ENCODE assay signal across 8 cellular contexts in the genomic region with DNA sequence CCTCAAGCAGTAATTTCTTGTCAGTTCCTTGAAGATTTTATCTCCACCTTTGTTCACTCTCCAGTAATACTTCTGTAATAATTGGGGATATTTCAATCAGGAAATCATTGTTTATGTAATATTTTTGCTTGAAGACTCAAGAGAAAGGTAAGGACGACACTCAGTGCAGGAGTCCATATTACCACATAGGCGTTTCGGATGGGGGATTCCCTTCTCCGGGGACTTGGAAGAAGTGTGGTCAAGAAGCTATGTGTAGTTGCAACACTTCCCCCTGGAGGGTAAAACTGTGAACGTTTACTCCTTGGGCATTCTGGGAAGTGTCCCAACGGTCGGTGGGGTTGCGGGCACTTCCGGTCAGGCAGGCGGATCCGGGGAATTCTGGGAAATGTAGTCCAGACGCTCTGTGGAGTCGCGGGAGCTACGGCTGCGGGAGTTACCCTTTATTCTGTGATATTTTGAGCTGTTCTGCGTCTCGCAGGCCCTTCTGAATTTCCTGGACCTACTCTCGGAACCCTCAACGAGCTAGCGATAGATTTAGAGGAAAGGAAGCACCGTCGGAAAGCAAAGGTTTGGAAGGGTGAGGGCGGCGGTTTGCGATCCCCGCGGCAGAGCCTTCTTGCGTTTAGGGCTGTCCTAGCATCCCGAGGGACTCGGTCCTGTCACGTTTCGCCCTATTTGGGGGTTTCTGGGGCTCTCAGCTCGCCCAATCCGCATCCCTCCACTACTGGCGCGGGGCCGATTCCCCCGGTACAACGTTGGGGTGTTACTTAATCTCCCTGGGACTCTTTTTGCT. TPM values are rescaled to one million over a fixed set of nuclear protein-coding genes. Genes with fewer than 3 reads are reported as not detected.
DNase-seq lines count a peak whose midpoint lies in the region; ATAC-seq, FAIRE-seq and TF ChIP-seq lines count a peak whose summit lies in the region.

A gene (plus strand): TSS at position 395 of the 793 bp plus-strand sequence. CDS start 11,499 bp downstream, outside the sequence.

- DNase-seq in Caco-2 (peak; percentile 94 to 95), HTR-8/SVneo (ENCODE audit: insufficient read length, low spot score) (peak; percentile 96), esophagus muscularis mucosa (ENCODE audit: extremely low spot score) (peak; percentile 95)
- DNase-seq in activated T-cell treated with anti-CD3 and anti-CD28 coated beads, Interleukin-2, amount 50 U/mL, for 1 hour, result peak; percentile 40
- peak; percentile 32 for DNase-seq in stimulated activated CD8-positive, alpha-beta memory T cell treated with anti-CD3 and anti-CD28 coated beads, Interleukin-7, amount 100 ng/mL, for 24 hours (ENCODE audit: low read depth)

- H3K4me3 ChIP-seq in Caco-2 (ENCODE audit: low read depth, low read length) (peak within 1 kb of the TSS; percentile 58), OCI-LY1 (ENCODE audit: low read depth, low read length, poor library complexity, severe bottlenecking) (peak within 1 kb of the TSS; percentile 52), esophagus muscularis mucosa (peak within 1 kb of the TSS; percentile 63 to 74 (median 72)), mucosa of stomach (ENCODE audit: low read length) (peak within 1 kb of the TSS; percentile 92)

- H3K9me2 ChIP-seq in OCI-LY1 (ENCODE audit: low read depth, low read length), result no peaks in the 10 kb centered on the region

- CTCF ChIA-PET in Caco-2 (lab: Charles Lee), result interaction anchor here (0.7 to 1.2 kb wide), 4 partner anchors 16 to 214 kb away, joined by 3 to 6 read pairs (median 4); a partner anchor contains a TSS

- peaks cover 18% of the 10 kb centered on the region for H3K9me3 ChIP-seq in Caco-2
- peaks cover 7% of the 10 kb centered on the region for H3K9me3 ChIP-seq in OCI-LY1 (ENCODE audit: low read length)
- H3K9me3 ChIP-seq in esophagus muscularis mucosa, result peaks cover 0 to 42% (median 29%) of the 10 kb centered on the region in 4 donors
- H3K9me3 ChIP-seq in mucosa of stomach (ENCODE audit: control insufficient read depth, low read length), result no peaks in the 10 kb centered on the region

- peak within 1 kb of the TSS; percentile 100 for H3K4me3 Mint-ChIP-seq in Caco-2 (ENCODE audit: unreplicated experiment)

- peak within 1 kb of the TSS; percentile 75 for H2AFZ ChIP-seq in OCI-LY1 (ENCODE audit: low read length)

- TSS peak; percentile 64 for BruUV-seq in Caco-2 (replicated peaks; lab: Mats Ljungman, UMichigan)

- H3K4me1 Mint-ChIP-seq in Caco-2 (ENCODE audit: low read depth, unreplicated experiment), result no peaks in the 10 kb centered on the region

- intact Hi-C loops in Caco-2 (cut with micrococcal nuclease; ENCODE audit: unreplicated experiment) (loop anchor here (1.0 to 10.0 kb wide), 6 partner anchors 16 to 143 kb away; a partner anchor contains a TSS), esophagus muscularis mucosa (cut with DNase I) (loop anchor here (5.0 kb wide), 1 partner anchor 124 kb away; a partner anchor contains a TSS)

- H3K27ac ChIP-seq in OCI-LY1 (ENCODE audit: low read depth, low read length, poor library complexity, severe bottlenecking), result no peak within 1 kb of the TSS
- peak within 1 kb of the TSS; percentile 73 to 86 (median 80) for H3K27ac ChIP-seq in esophagus muscularis mucosa (replicated peaks in 1 of 4)

- no peaks in the 10 kb centered on the region for H3K4me1 ChIP-seq in Caco-2
- H3K4me1 ChIP-seq in OCI-LY1 (ENCODE audit: insufficient read depth, low read length, severe bottlenecking), result peaks cover 5% of the 10 kb centered on the region
- peaks cover 0 to 7% (median 1%) of the 10 kb centered on the region in 4 donors for H3K4me1 ChIP-seq in esophagus muscularis mucosa
- H3K4me1 ChIP-seq in mucosa of stomach (ENCODE audit: control insufficient read depth, insufficient read depth, low read length), result no peaks in the 10 kb centered on the region

- no peak for TF ChIP-seq POLR2A in esophagus muscularis mucosa (IDR thresholded peaks at IDR 0.05; ENCODE audit: low read depth)

- POLR2A ChIA-PET in Caco-2 (lab: Charles Lee), result interaction anchor here (0.5 to 1.2 kb wide), 5 partner anchors 11 to 214 kb away, joined by 3 to 10 read pairs (median 4); a partner anchor contains a TSS

- no peak within 1 kb of the TSS for H3K9ac ChIP-seq in OCI-LY1 (ENCODE audit: low read length)
- peak within 1 kb of the TSS; percentile 77 for H3K9ac ChIP-seq in mucosa of stomach (ENCODE audit: low read length)

- H3F3A ChIP-seq in OCI-LY1 (ENCODE audit: insufficient read depth, low read length), result no peaks in the 10 kb centered on the region

- FAIRE-seq in HTR-8/SVneo (lab: Jason Lieb, UNC), result peak; percentile 94

- peak; percentile 19 to 35 for TF ChIP-seq CTCF in Caco-2 (IDR thresholded peaks at IDR 0.05; ENCODE audit: insufficient read depth in 1 of 2, low read depth in 1 of 2, low read length in 1 of 2, severe bottlenecking in 1 of 2, unreplicated experiment in 1 of 2)
- TF ChIP-seq CTCF in OCI-LY1 (IDR thresholded peaks at IDR 0.05; ENCODE audit: low read length), result no peak; the same call in 1 of the 2 replicates
- peak; percentile 37 to 58 (median 57) for TF ChIP-seq CTCF in esophagus muscularis mucosa (IDR thresholded peaks at IDR 0.05)

- peaks cover 11% of the 10 kb centered on the region for H3K27me3 Mint-ChIP-seq in Caco-2 (ENCODE audit: insufficient read depth, unreplicated experiment)

- no peaks in the 10 kb centered on the region; the same call in 1 of the 2 replicates for H3K36me3 ChIP-seq in Caco-2 (ENCODE audit: control insufficient read depth, insufficient read depth, low read length)
- H3K36me3 ChIP-seq in OCI-LY1 (ENCODE audit: insufficient read depth, low read length), result no peaks in the 10 kb centered on the region
- H3K36me3 ChIP-seq in esophagus muscularis mucosa, result peaks cover 0 to 14% (median 7%) of the 10 kb centered on the region in 4 donors
- no peaks in the 10 kb centered on the region for H3K36me3 ChIP-seq in mucosa of stomach (ENCODE audit: control insufficient read depth, insufficient read depth, low read length)

- 1% methylated on average over 40 of the region's 40 CpGs for whole genome bisulfite sequencing in esophagus muscularis mucosa

- H3K9me3 Mint-ChIP-seq in Caco-2 (ENCODE audit: unreplicated experiment), result peaks cover 38% of the 10 kb centered on the region

- H3K4me2 ChIP-seq in OCI-LY1 (ENCODE audit: low read length), result peak within 1 kb of the TSS; percentile 67

- H4K20me1 ChIP-seq in OCI-LY1 (ENCODE audit: insufficient read depth, low read length), result no peaks in the 10 kb centered on the region

- peak within 1 kb of the TSS; percentile 93 for H3K27ac Mint-ChIP-seq in Caco-2 (ENCODE audit: unreplicated experiment)

- no peaks in the 10 kb centered on the region for H3K79me2 ChIP-seq in OCI-LY1 (ENCODE audit: insufficient read depth, low read length)

- peaks cover 10% of the 10 kb centered on the region for H3K36me3 Mint-ChIP-seq in Caco-2 (ENCODE audit: insufficient read depth, unreplicated experiment)

- no peak for TF ChIP-seq EP300 in esophagus muscularis mucosa (IDR thresholded peaks at IDR 0.05)

- no peaks in the 10 kb centered on the region for H3K27me3 ChIP-seq in Caco-2 (replicated peaks; ENCODE audit: control insufficient read depth, insufficient read depth, low read length)
- H3K27me3 ChIP-seq in OCI-LY1 (ENCODE audit: insufficient read depth, low read length), result no peaks in the 10 kb centered on the region
- H3K27me3 ChIP-seq in esophagus muscularis mucosa, result peaks cover 0 to 4% (median 0%) of the 10 kb centered on the region in 4 donors
- H3K27me3 ChIP-seq in mucosa of stomach (ENCODE audit: control insufficient read depth, insufficient read depth, low read length), result no peaks in the 10 kb centered on the region

- ATAC-seq in GM21360 (IDR thresholded peaks at IDR 0.05; ENCODE audit: unreplicated experiment), result peak; percentile 83

RNA-seq across cellular contexts. Expression of the gene that starts here (rescaled TPM):
- total RNA-seq in Caco-2 (2022) (4.3 and 6.2 TPM in 2 replicates), esophagus muscularis mucosa (1 to 10 TPM; 3.5 to 7.1 (median 5.2) TPM)

Comparison
In these comparisons a context has a peak if more than half of its experiments do, and no peak if none do; other contexts are left out.
1. DNase-seq: peak in every context shown above with its lines; median percentile 96 in HTR-8/SVneo; 95 in esophagus muscularis mucosa; 94 in Caco-2; 40 in activated T-cell treated with anti-CD3 and anti-CD28 coated beads, Interleukin-2, amount 50 U/mL, for 1 hour; 32 in stimulated activated CD8-positive, alpha-beta memory T cell treated with anti-CD3 and anti-CD28 coated beads, Interleukin-7, amount 100 ng/mL, for 24 hours.